In genomic region chr17:41499714-41500113, GRCh38 we compare ENCODE assay signal across 38 cellular contexts. TPM values are rescaled to one million over a fixed set of nuclear protein-coding genes. Genes with fewer than 3 reads are reported as not detected.
DNase-seq lines count a peak whose midpoint lies in the region; ATAC-seq, FAIRE-seq and TF ChIP-seq lines count a peak whose summit lies in the region.
"Had no signal": no experiment of that assay in that cellular context is flagged by ENCODE, and none has a peak within 500 bp of the region (broad histone marks: within the 10 kb centered on the region; RNA-seq: fewer than 3 reads in every experiment).

No MANE protein-coding gene starts in this region.

- H3K4me1 ChIP-seq in K562 (replicated peaks in 1 of 2; ENCODE audit: control insufficient read depth in 2 of 2, insufficient read depth in 2 of 2, low read length in 2 of 2), result peaks cover 48 to 65% of the 10 kb centered on the region in 2 experiments
- peaks cover 57 to 62% of the 10 kb centered on the region in 2 experiments for H3K4me1 ChIP-seq in neutrophil (ENCODE audit: control insufficient read depth in 1 of 2, insufficient read depth in 1 of 2, low read depth in 1 of 2, low read length in 1 of 2)
- H3K4me1 ChIP-seq: Caco-2, parathyroid adenoma had no signal

- BruUV-seq in K562 (replicated peaks; lab: Mats Ljungman, UMichigan), result no TSS peak

- H3K4me3 Mint-ChIP-seq in CD14-positive monocyte (peak overlapping the region in 1 of 2 donors; percentile 67), HFFc6 (peak overlapping the region; percentile 2; the same call in 1 of the 2 replicates), WTC11 (no peak overlapping the region)
- H3K4me3 Mint-ChIP-seq: activated CD4-positive, alpha-beta T cell treated with anti-CD3 and anti-CD28 coated beads for 36 hours; activated CD8-positive, alpha-beta T cell treated with anti-CD3 and anti-CD28 coated beads, Interleukin-2, amount 10 ng/mL, durations not matched to agents 7 days and 5 days; nephron had no signal

- no peak for TF ChIP-seq RAD21 in K562 (CRISPR knock-in tag; conservative IDR thresholded peaks at IDR 0.05 in 1 of 2, IDR thresholded peaks at IDR 0.05 in 1 of 2)

- no peaks in the 10 kb centered on the region for H3K79me2 ChIP-seq in K562 (ENCODE audit: control insufficient read depth, insufficient read depth, low read length)
- H3K79me2 ChIP-seq: hepatocyte, parathyroid adenoma had no signal

- H3K27me3 Mint-ChIP-seq in CD14-positive monocyte (ENCODE audit: low read depth in 3 of 3) (peaks cover 1 to 8% (median 7%) of the 10 kb centered on the region in 3 donors), HFFc6 (ENCODE audit: insufficient read depth) (no peaks in the 10 kb centered on the region; the same call in 1 of the 2 replicates), WTC11 (ENCODE audit: low read depth) (peaks cover 2% of the 10 kb centered on the region; the same call in 1 of the 2 replicates)
- H3K27me3 Mint-ChIP-seq: activated CD4-positive, alpha-beta T cell treated with anti-CD3 and anti-CD28 coated beads for 36 hours had no signal

- H3K36me3 ChIP-seq in K562 (ENCODE audit: control insufficient read depth, insufficient read depth, low read length) (no peaks in the 10 kb centered on the region), neutrophil (no peaks in the 10 kb centered on the region)
- H3K36me3 ChIP-seq: BLaER1, gastroesophageal sphincter, stomach, thyroid gland had no signal

- POLR2A ChIA-PET in K562 (lab: Yijun Ruan, JAX), result interaction anchor here (0.9 to 1.1 kb wide), 3 partner anchors 12 to 30 kb away, joined by 3 to 4 read pairs (median 3); partner anchors contain the start of gene KRT19
- POLR2A ChIA-PET in WTC11 (lab: Charles Lee), result no interaction called here

- H3K27ac ChIP-seq in K562 (ENCODE audit: extremely low read depth, low read depth, low read length) (peak overlapping the region; percentile 66; the same call in 2 of the 3 replicates), neutrophil (peak overlapping the region; percentile 100)
- H3K27ac ChIP-seq: BLaER1, dorsolateral prefrontal cortex, gastroesophageal sphincter, hepatocyte, parathyroid adenoma, thyroid gland had no signal

- no peaks in the 10 kb centered on the region for H3K36me3 Mint-ChIP-seq in CD14-positive monocyte
- no peaks in the 10 kb centered on the region for H3K36me3 Mint-ChIP-seq in HFFc6 (ENCODE audit: low read depth)
- H3K36me3 Mint-ChIP-seq in WTC11, result no peaks in the 10 kb centered on the region

- no peak for TF ChIP-seq CTCF in CD14-positive monocyte (IDR thresholded peaks at IDR 0.05)
- TF ChIP-seq CTCF in HFFc6 (IDR thresholded peaks at IDR 0.05), result no peak
- TF ChIP-seq CTCF in K562 (IDR thresholded peaks at IDR 0.05 in 2 of 3, conservative IDR thresholded peaks at IDR 0.05 in 1 of 3; ENCODE audit: insufficient read depth in 2 of 3, low read depth in 1 of 3, low read length in 3 of 3), result 0 out of 6 replicates have a peak, but pooled peaks of 1 of the 3 experiments have one; percentile 1
- TF ChIP-seq CTCF in neutrophil (IDR thresholded peaks at IDR 0.05), result no peak
- no peak for TF ChIP-seq CTCF in WTC11 (IDR thresholded peaks at IDR 0.05)

- no peak for DNase-seq in CD14-positive monocyte (ENCODE audit: low spot score)
- no peak for DNase-seq in HFFc6
- no peak for DNase-seq in K562 (ENCODE audit: extremely low read depth in 1 of 4, low spot score in 3 of 4)
- no peak for DNase-seq in HCEC 1CT
- DNase-seq in NCI-H2171 treated with DMSO at 0.1 percent for 48 hours (lab: John Stamatoyannopoulos, UW), result no peak
- no peak for DNase-seq in WTC11 (ENCODE audit: low spot score)
- DNase-seq in SHP77 (lab: John Stamatoyannopoulos, UW), result no peak
- DNase-seq: activated CD8-positive, alpha-beta T cell treated with anti-CD3 and anti-CD28 coated beads, Interleukin-2, amount 10 ng/mL, durations not matched to agents 7 days and 5 days; activated naive CD4-positive, alpha-beta T cell treated with anti-CD3 and anti-CD28 coated beads, Interleukin-2, amount 50 U/mL, for 16 hours; amygdala; Caco-2; dorsolateral prefrontal cortex; KBM-7; left cardiac atrium; NCI-H1105 treated with DMSO at 0.1 percent for 48 hours; NCI-H2029; NCI-H526; right cardiac atrium; SIG-M5; stimulated activated CD8-positive, alpha-beta memory T cell treated with anti-CD3 and anti-CD28 coated beads, Interleukin-4, amount 100 ng/mL, for 48 hours; stomach; T-helper 9 cell; thyroid gland had no signal

- peak overlapping the region; percentile 25 to 92 (median 69) for H3K27ac Mint-ChIP-seq in CD14-positive monocyte
- peak overlapping the region; percentile 77 for H3K27ac Mint-ChIP-seq in HFFc6
- no peak overlapping the region for H3K27ac Mint-ChIP-seq in WTC11
- H3K27ac Mint-ChIP-seq: activated CD4-positive, alpha-beta T cell treated with anti-CD3 and anti-CD28 coated beads for 36 hours; activated CD8-positive, alpha-beta T cell treated with anti-CD3 and anti-CD28 coated beads, Interleukin-2, amount 10 ng/mL, durations not matched to agents 7 days and 5 days; activated T-helper 2 cell treated with anti-CD3 and anti-CD28 coated beads, Interferon-gamma antibody, Interleukin-2, Interleukin-4, amounts not matched to agents 10 μg/mL and 5 μg/mL and 100 μg/mL, durations not matched to agents 14 hours and 24 hours and 36 hours; nephron had no signal

- H3K4me1 Mint-ChIP-seq in CD14-positive monocyte (peaks cover 47% of the 10 kb centered on the region), HFFc6 (ENCODE audit: low read depth) (peaks cover 58% of the 10 kb centered on the region), WTC11 (peaks cover 37% of the 10 kb centered on the region)

- H3K27me3 ChIP-seq in K562 (ENCODE audit: control insufficient read depth in 2 of 2, insufficient read depth in 2 of 2, low read length in 2 of 2), result no peaks in the 10 kb centered on the region
- H3K27me3 ChIP-seq in neutrophil, result no peaks in the 10 kb centered on the region
- H3K27me3 ChIP-seq: BLaER1, hepatocyte, thyroid gland had no signal

- peak overlapping the region; percentile 46 to 86 for H3K9ac ChIP-seq in K562 (ENCODE audit: insufficient read depth in 1 of 2, low read depth in 2 of 2, low read length in 2 of 2)
- H3K9ac ChIP-seq: BLaER1, parathyroid adenoma had no signal

- no peak for TF ChIP-seq POLR2A in K562 (conservative IDR thresholded peaks at IDR 0.05)

- TF ChIP-seq EP300 in K562 (IDR thresholded peaks at IDR 0.05; ENCODE audit: low read length), result no peak

- H3K9me3 ChIP-seq in K562 (replicated peaks; ENCODE audit: control insufficient read depth, insufficient read depth, low read depth, low read length) (no peaks in the 10 kb centered on the region), neutrophil (no peaks in the 10 kb centered on the region)
- H3K9me3 ChIP-seq: BLaER1, Caco-2, gastroesophageal sphincter, stomach, thyroid gland had no signal

- no peaks in the 10 kb centered on the region for H4K20me1 ChIP-seq in K562 (replicated peaks; ENCODE audit: control insufficient read depth, insufficient read depth, low read length)
- H4K20me1 ChIP-seq: BLaER1 had no signal

- H3K9me3 Mint-ChIP-seq in CD14-positive monocyte, result peaks cover 0 to 7% (median 0%) of the 10 kb centered on the region in 7 donors
- H3K9me3 Mint-ChIP-seq in HFFc6, result no peaks in the 10 kb centered on the region
- H3K9me3 Mint-ChIP-seq in WTC11, result no peaks in the 10 kb centered on the region
- H3K9me3 Mint-ChIP-seq: activated T-helper 2 cell treated with anti-CD3 and anti-CD28 coated beads, Interferon-gamma antibody, Interleukin-2, Interleukin-4, amounts not matched to agents 10 μg/mL and 5 μg/mL and 100 μg/mL, durations not matched to agents 14 hours and 24 hours and 36 hours; nephron had no signal

- H3K4me3 ChIP-seq in K562 (no peak overlapping the region), neutrophil (ENCODE audit: low read depth in 1 of 2, low read length in 1 of 2) (peak overlapping the region; percentile 48 to 55)
- H3K4me3 ChIP-seq: BLaER1, dorsolateral prefrontal cortex, gastroesophageal sphincter, hepatocyte, stomach, thyroid gland had no signal

- 22% methylated on average over 5 of the region's 5 CpGs for WGBS in K562 (ENCODE audit: insufficient coverage, low coverage, missing lambda C conversion rate)

- H3K9me1 ChIP-seq in K562 (ENCODE audit: control insufficient read depth, insufficient read depth, low read length), result no peaks in the 10 kb centered on the region

- no peak for ATAC-seq in K562
- no peak for ATAC-seq in WTC11
- ATAC-seq: activated CD4-positive, alpha-beta T cell treated with anti-CD3 and anti-CD28 coated beads for 36 hours; activated CD8-positive, alpha-beta T cell treated with anti-CD3 and anti-CD28 coated beads, Interleukin-2, amount 10 ng/mL, durations not matched to agents 7 days and 5 days; gastroesophageal sphincter had no signal

- CTCF ChIA-PET in K562 (lab: Yijun Ruan, JAX; ENCODE audit: low intra/inter-chr PET ratio), result no interaction called here
- CTCF ChIA-PET in WTC11 (lab: Charles Lee), result interaction anchor here (0.9 to 3.2 kb wide), 6 partner anchors 13 to 196 kb away, joined by 3 to 35 read pairs (median 4); no protein-coding TSS in a partner anchor

- in situ Hi-C loops in K562 (cut with MboI), result no loop called here

- H3K4me2 ChIP-seq in K562 (ENCODE audit: insufficient read depth, low read length), result peak overlapping the region; percentile 88
- H3K4me2 ChIP-seq: BLaER1, hepatocyte had no signal

- FAIRE-seq in K562 (lab: Jason Lieb, UNC), result no peak
- FAIRE-seq: endometrium, GM12892 had no signal

- intact Hi-C loops in CD14-positive monocyte (cut with micrococcal nuclease) (loop anchor here (5.0 to 10.0 kb wide), 4 partner anchors 165 to 592 kb away; no protein-coding TSS in a partner anchor), K562 (cut with micrococcal nuclease) (loop anchor here (1.0 to 10.0 kb wide), 2 partner anchors 50 to 595 kb away; no protein-coding TSS in a partner anchor)

- H2AFZ ChIP-seq in K562 (ENCODE audit: low read depth, low read length), result peak overlapping the region; percentile 92
- H2AFZ ChIP-seq: hepatocyte, parathyroid adenoma had no signal

RNA-seq across cellular contexts. Expression of gene KRT13, which starts 5.7 kb away (rescaled TPM):
- polyA plus RNA-seq in CD14-positive monocyte (not detected), K562 (2011; rRNA removed) (0.16 and 0.26 TPM in 2 replicates), K562 (2014; fragmentation: Illumina TruSeq; extraction: Trizol) (0.30 TPM in 1 of 2 replicates, not detected in the other), K562 (2014; fragmentation: Nextera tagmentation; extraction: Ambion mirVana) (under 1 TPM in 1 of 2 experiments, not detected in 1; 0.13 TPM), K562 (2014; rRNA removed) (0.28 TPM in 1 of 2 replicates, not detected in the other)
- not detected for total RNA-seq in HFFc6 (2021; fragmentation: NEBNext Ultra II Directional; extraction: Animal tissue kit (Norgen Biotek cat#: 25700))
- 0.21 and 0.76 TPM in 2 replicates for total RNA-seq in K562 (2011; cell fraction: chromatin; rRNA removed; ENCODE audit: low replicate concordance)
- not detected in 2 replicates for total RNA-seq in K562 (2011; cell fraction: nucleolus; rRNA removed)
- not detected in 2 replicates for total RNA-seq in K562 (2011; cell fraction: nucleoplasm; rRNA removed)
- total RNA-seq in K562 (2014; rRNA removed) (1.1 TPM in 1 of 2 replicates, not detected in the other), K562 (2014; rRNA removed; fragmentation: Illumina TruSeq; extraction: Trizol) (not detected in 2 replicates), K562 (2015; rRNA removed; fragmentation: Illumina TruSeq; extraction: Trizol) (0.11 TPM in 1 of 2 replicates, not detected in the other), K562 (2021) (0.22 TPM in 1 of 2 replicates, not detected in the other), WTC11 (2021) (not detected in 3 replicates)
- 0.48 and 0.58 TPM in 2 replicates for polyA plus RNA-seq in K562 (2011; cell fraction: cytosol; rRNA removed)
- 0.93 and 3.3 TPM in 2 replicates for polyA plus RNA-seq in K562 (2011; cell fraction: nucleus; rRNA removed)
- polyA plus RNA-seq in K562 (2012), result 0.17 and 0.36 TPM in 2 replicates
- polyA minus RNA-seq in K562 (2011; rRNA and poly(A)+ RNA removed), result 0.15 and 0.28 TPM in 2 replicates
- polyA minus RNA-seq in K562 (2011; cell fraction: cytosol; rRNA and poly(A)+ RNA removed), result not detected in 2 replicates
- 0.22 and 0.54 TPM in 2 replicates for polyA minus RNA-seq in K562 (2011; cell fraction: nucleus; rRNA and poly(A)+ RNA removed)
- total RNA-seq: activated CD4-positive, alpha-beta T cell treated with anti-CD3 and anti-CD28 coated beads for 36 hours; activated CD8-positive, alpha-beta T cell treated with anti-CD3 and anti-CD28 coated beads, Interleukin-2, amount 10 ng/mL, durations not matched to agents 7 days and 5 days; activated T-helper 2 cell treated with anti-CD3 and anti-CD28 coated beads, Interferon-gamma antibody, Interleukin-2, Interleukin-4, amounts not matched to agents 10 μg/mL and 5 μg/mL and 100 μg/mL, durations not matched to agents 14 hours and 24 hours and 36 hours; Caco-2; G401; left cardiac atrium; lung microvascular endothelial cell; right cardiac atrium had no signal
- polyA plus RNA-seq: AG04450 had no signal

RNA-seq across cellular contexts. Expression of gene KRT36, which starts 10.0 kb away (rescaled TPM):
- polyA plus RNA-seq in CD14-positive monocyte, result under 1 TPM; 0.24 to 0.87 TPM
- not detected for total RNA-seq in HFFc6 (2021; fragmentation: NEBNext Ultra II Directional; extraction: Animal tissue kit (Norgen Biotek cat#: 25700))
- total RNA-seq in K562 (2011; cell fraction: chromatin; rRNA removed; ENCODE audit: low replicate concordance), result not detected in 2 replicates
- total RNA-seq in K562 (2011; cell fraction: nucleolus; rRNA removed), result not detected in 2 replicates
- total RNA-seq in K562 (2011; cell fraction: nucleoplasm; rRNA removed), result not detected in 2 replicates
- not detected in 2 replicates for total RNA-seq in K562 (2014; rRNA removed)
- total RNA-seq in K562 (2014; rRNA removed; fragmentation: Illumina TruSeq; extraction: Trizol), result not detected in 2 replicates
- not detected in 2 replicates for total RNA-seq in K562 (2015; rRNA removed; fragmentation: Illumina TruSeq; extraction: Trizol)
- total RNA-seq in K562 (2021), result not detected in 2 replicates
- polyA plus RNA-seq in K562 (2011; rRNA removed), result 0.04 TPM in 2 replicates
- 0.03 and 0.06 TPM in 2 replicates for polyA plus RNA-seq in K562 (2011; cell fraction: cytosol; rRNA removed)
- 0.20 TPM in 1 of 2 replicates, not detected in the other for polyA plus RNA-seq in K562 (2011; cell fraction: nucleus; rRNA removed)
- polyA plus RNA-seq in K562 (2012), result not detected in 2 replicates
- not detected in 2 replicates for polyA plus RNA-seq in K562 (2014; fragmentation: Illumina TruSeq; extraction: Trizol)
- polyA plus RNA-seq in K562 (2014; fragmentation: Nextera tagmentation; extraction: Ambion mirVana), result not detected
- not detected in 2 replicates for polyA plus RNA-seq in K562 (2014; rRNA removed)
- not detected in 2 replicates for polyA minus RNA-seq in K562 (2011; rRNA and poly(A)+ RNA removed)
- polyA minus RNA-seq in K562 (2011; cell fraction: cytosol; rRNA and poly(A)+ RNA removed), result not detected in 2 replicates
- polyA minus RNA-seq in K562 (2011; cell fraction: nucleus; rRNA and poly(A)+ RNA removed), result not detected in 2 replicates
- total RNA-seq in WTC11 (2021), result not detected in 3 replicates
- total RNA-seq: activated CD4-positive, alpha-beta T cell treated with anti-CD3 and anti-CD28 coated beads for 36 hours; activated CD8-positive, alpha-beta T cell treated with anti-CD3 and anti-CD28 coated beads, Interleukin-2, amount 10 ng/mL, durations not matched to agents 7 days and 5 days; activated T-helper 2 cell treated with anti-CD3 and anti-CD28 coated beads, Interferon-gamma antibody, Interleukin-2, Interleukin-4, amounts not matched to agents 10 μg/mL and 5 μg/mL and 100 μg/mL, durations not matched to agents 14 hours and 24 hours and 36 hours; Caco-2; cerebellum; dorsolateral prefrontal cortex; G401; gastroesophageal sphincter; hepatocyte; left cardiac atrium; lung microvascular endothelial cell; right cardiac atrium; stomach; thyroid gland had no signal
- polyA plus RNA-seq: AG04450, hepatocyte, right cardiac atrium, stomach had no signal

RNA-seq across cellular contexts. Expression of gene KRT35, which starts 18.8 kb away (rescaled TPM):
- polyA plus RNA-seq in CD14-positive monocyte (not detected), K562 (2011; rRNA removed) (not detected in 2 replicates), K562 (2014; fragmentation: Illumina TruSeq; extraction: Trizol) (not detected in 2 replicates), K562 (2014; fragmentation: Nextera tagmentation; extraction: Ambion mirVana) (not detected), K562 (2014; rRNA removed) (not detected in 2 replicates)
- total RNA-seq in HFFc6 (2021; fragmentation: NEBNext Ultra II Directional; extraction: Animal tissue kit (Norgen Biotek cat#: 25700)), result not detected
- total RNA-seq in K562 (2011; cell fraction: chromatin; rRNA removed; ENCODE audit: low replicate concordance), result not detected in 2 replicates
- total RNA-seq in K562 (2011; cell fraction: nucleolus; rRNA removed), result not detected in 2 replicates
- not detected in 2 replicates for total RNA-seq in K562 (2011; cell fraction: nucleoplasm; rRNA removed)
- total RNA-seq in K562 (2014; rRNA removed) (not detected in 2 replicates), K562 (2014; rRNA removed; fragmentation: Illumina TruSeq; extraction: Trizol) (not detected in 2 replicates), K562 (2015; rRNA removed; fragmentation: Illumina TruSeq; extraction: Trizol) (not detected in 2 replicates), K562 (2021) (not detected in 2 replicates), WTC11 (2021) (not detected in 3 replicates)
- polyA plus RNA-seq in K562 (2011; cell fraction: cytosol; rRNA removed), result not detected in 2 replicates
- not detected in 2 replicates for polyA plus RNA-seq in K562 (2011; cell fraction: nucleus; rRNA removed)
- not detected in 2 replicates for polyA plus RNA-seq in K562 (2012)
- polyA minus RNA-seq in K562 (2011; rRNA and poly(A)+ RNA removed), result not detected in 2 replicates
- polyA minus RNA-seq in K562 (2011; cell fraction: cytosol; rRNA and poly(A)+ RNA removed), result not detected in 2 replicates
- polyA minus RNA-seq in K562 (2011; cell fraction: nucleus; rRNA and poly(A)+ RNA removed), result not detected in 2 replicates
- total RNA-seq: activated CD4-positive, alpha-beta T cell treated with anti-CD3 and anti-CD28 coated beads for 36 hours; activated CD8-positive, alpha-beta T cell treated with anti-CD3 and anti-CD28 coated beads, Interleukin-2, amount 10 ng/mL, durations not matched to agents 7 days and 5 days; activated T-helper 2 cell treated with anti-CD3 and anti-CD28 coated beads, Interferon-gamma antibody, Interleukin-2, Interleukin-4, amounts not matched to agents 10 μg/mL and 5 μg/mL and 100 μg/mL, durations not matched to agents 14 hours and 24 hours and 36 hours; Caco-2; cerebellum; dorsolateral prefrontal cortex; G401; gastroesophageal sphincter; hepatocyte; left cardiac atrium; lung microvascular endothelial cell; M059J; right cardiac atrium; stomach; thyroid gland had no signal
- polyA plus RNA-seq: AG04450, hepatocyte, right cardiac atrium, stomach had no signal

RNA-seq across cellular contexts. Expression of gene KRT15, which starts 19.0 kb away (rescaled TPM):
- not detected for polyA plus RNA-seq in CD14-positive monocyte
- 1 to 10 TPM; 5.0 to 8.6 (median 6.9) TPM for total RNA-seq in HFFc6 (2021; fragmentation: NEBNext Ultra II Directional; extraction: Animal tissue kit (Norgen Biotek cat#: 25700))
- total RNA-seq in K562 (2011; cell fraction: chromatin; rRNA removed; ENCODE audit: low replicate concordance), result 2.1 and 4.1 TPM in 2 replicates
- total RNA-seq in K562 (2011; cell fraction: nucleolus; rRNA removed), result 1.6 and 2.8 TPM in 2 replicates
- 1.2 and 3.0 TPM in 2 replicates for total RNA-seq in K562 (2011; cell fraction: nucleoplasm; rRNA removed)
- total RNA-seq in K562 (2014; rRNA removed), result 0.37 and 2.4 TPM in 2 replicates
- 0.44 and 0.89 TPM in 2 replicates for total RNA-seq in K562 (2014; rRNA removed; fragmentation: Illumina TruSeq; extraction: Trizol)
- total RNA-seq in K562 (2015; rRNA removed; fragmentation: Illumina TruSeq; extraction: Trizol), result 0.29 and 0.68 TPM in 2 replicates
- total RNA-seq in K562 (2021), result 0.34 and 0.95 TPM in 2 replicates
- polyA plus RNA-seq in K562 (2011; rRNA removed), result 2.1 and 4.4 TPM in 2 replicates
- 1.7 and 2.4 TPM in 2 replicates for polyA plus RNA-seq in K562 (2011; cell fraction: cytosol; rRNA removed)
- polyA plus RNA-seq in K562 (2011; cell fraction: nucleus; rRNA removed), result 1.9 and 8.5 TPM in 2 replicates
- 1.1 and 1.4 TPM in 2 replicates for polyA plus RNA-seq in K562 (2012)
- 0.49 and 1.1 TPM in 2 replicates for polyA plus RNA-seq in K562 (2014; fragmentation: Illumina TruSeq; extraction: Trizol)
- polyA plus RNA-seq in K562 (2014; fragmentation: Nextera tagmentation; extraction: Ambion mirVana), result under 1 TPM; 0.28 to 0.60 TPM
- polyA plus RNA-seq in K562 (2014; rRNA removed), result 0.56 and 2.0 TPM in 2 replicates
- polyA minus RNA-seq in K562 (2011; rRNA and poly(A)+ RNA removed), result 0.39 and 1.2 TPM in 2 replicates
- polyA minus RNA-seq in K562 (2011; cell fraction: cytosol; rRNA and poly(A)+ RNA removed), result not detected in 2 replicates
- 0.67 and 1.1 TPM in 2 replicates for polyA minus RNA-seq in K562 (2011; cell fraction: nucleus; rRNA and poly(A)+ RNA removed)
- 0.34 to 0.55 TPM (median 0.37 TPM) in 3 replicates for total RNA-seq in WTC11 (2021)
- total RNA-seq: activated CD4-positive, alpha-beta T cell treated with anti-CD3 and anti-CD28 coated beads for 36 hours; activated CD8-positive, alpha-beta T cell treated with anti-CD3 and anti-CD28 coated beads, Interleukin-2, amount 10 ng/mL, durations not matched to agents 7 days and 5 days; activated T-helper 2 cell treated with anti-CD3 and anti-CD28 coated beads, Interferon-gamma antibody, Interleukin-2, Interleukin-4, amounts not matched to agents 10 μg/mL and 5 μg/mL and 100 μg/mL, durations not matched to agents 14 hours and 24 hours and 36 hours; cerebellum; G401 had no signal
- polyA plus RNA-seq: right cardiac atrium had no signal

RNA-seq across cellular contexts. Expression of gene KRT19, which starts 28.4 kb away (rescaled TPM):
- not detected for polyA plus RNA-seq in CD14-positive monocyte
- 100 to 1,000 TPM in 2 of 6 experiments, 10 to 100 TPM in 4; 45.7 to 244 (median 50.6) TPM for total RNA-seq in HFFc6 (2021; fragmentation: NEBNext Ultra II Directional; extraction: Animal tissue kit (Norgen Biotek cat#: 25700))
- total RNA-seq in K562 (2011; cell fraction: chromatin; rRNA removed; ENCODE audit: low replicate concordance), result 25.0 and 82.2 TPM in 2 replicates
- total RNA-seq in K562 (2011; cell fraction: nucleolus; rRNA removed), result 61.2 and 82.9 TPM in 2 replicates
- 39.3 and 39.4 TPM in 2 replicates for total RNA-seq in K562 (2011; cell fraction: nucleoplasm; rRNA removed)
- 120 and 137 TPM in 2 replicates for total RNA-seq in K562 (2014; rRNA removed)
- total RNA-seq in K562 (2014; rRNA removed; fragmentation: Illumina TruSeq; extraction: Trizol), result 25.8 and 41.2 TPM in 2 replicates
- total RNA-seq in K562 (2015; rRNA removed; fragmentation: Illumina TruSeq; extraction: Trizol), result 91.7 and 92.6 TPM in 2 replicates
- 151 TPM in 2 replicates for total RNA-seq in K562 (2021)
- polyA plus RNA-seq in K562 (2011; rRNA removed), result 96.3 and 121 TPM in 2 replicates
- polyA plus RNA-seq in K562 (2011; cell fraction: cytosol; rRNA removed), result 119 and 275 TPM in 2 replicates
- 88.5 and 137 TPM in 2 replicates for polyA plus RNA-seq in K562 (2011; cell fraction: nucleus; rRNA removed)
- 152 and 175 TPM in 2 replicates for polyA plus RNA-seq in K562 (2012)
- polyA plus RNA-seq in K562 (2014; fragmentation: Illumina TruSeq; extraction: Trizol), result 66.5 and 76.7 TPM in 2 replicates
- 10 to 100 TPM; 18.5 to 21.5 TPM for polyA plus RNA-seq in K562 (2014; fragmentation: Nextera tagmentation; extraction: Ambion mirVana)
- 80.2 and 104 TPM in 2 replicates for polyA plus RNA-seq in K562 (2014; rRNA removed)
- polyA minus RNA-seq in K562 (2011; rRNA and poly(A)+ RNA removed), result 67.1 and 116 TPM in 2 replicates
- polyA minus RNA-seq in K562 (2011; cell fraction: cytosol; rRNA and poly(A)+ RNA removed), result 126 and 127 TPM in 2 replicates
- polyA minus RNA-seq in K562 (2011; cell fraction: nucleus; rRNA and poly(A)+ RNA removed), result 31.4 and 35.8 TPM in 2 replicates
- total RNA-seq in WTC11 (2021), result 110 to 130 TPM (median 124 TPM) in 3 replicates
- total RNA-seq: activated CD4-positive, alpha-beta T cell treated with anti-CD3 and anti-CD28 coated beads for 36 hours; activated CD8-positive, alpha-beta T cell treated with anti-CD3 and anti-CD28 coated beads, Interleukin-2, amount 10 ng/mL, durations not matched to agents 7 days and 5 days; activated T-helper 2 cell treated with anti-CD3 and anti-CD28 coated beads, Interferon-gamma antibody, Interleukin-2, Interleukin-4, amounts not matched to agents 10 μg/mL and 5 μg/mL and 100 μg/mL, durations not matched to agents 14 hours and 24 hours and 36 hours; G401 had no signal
